Comparison of ENCODE assay signal across 8 cellular contexts in the genomic region with DNA sequence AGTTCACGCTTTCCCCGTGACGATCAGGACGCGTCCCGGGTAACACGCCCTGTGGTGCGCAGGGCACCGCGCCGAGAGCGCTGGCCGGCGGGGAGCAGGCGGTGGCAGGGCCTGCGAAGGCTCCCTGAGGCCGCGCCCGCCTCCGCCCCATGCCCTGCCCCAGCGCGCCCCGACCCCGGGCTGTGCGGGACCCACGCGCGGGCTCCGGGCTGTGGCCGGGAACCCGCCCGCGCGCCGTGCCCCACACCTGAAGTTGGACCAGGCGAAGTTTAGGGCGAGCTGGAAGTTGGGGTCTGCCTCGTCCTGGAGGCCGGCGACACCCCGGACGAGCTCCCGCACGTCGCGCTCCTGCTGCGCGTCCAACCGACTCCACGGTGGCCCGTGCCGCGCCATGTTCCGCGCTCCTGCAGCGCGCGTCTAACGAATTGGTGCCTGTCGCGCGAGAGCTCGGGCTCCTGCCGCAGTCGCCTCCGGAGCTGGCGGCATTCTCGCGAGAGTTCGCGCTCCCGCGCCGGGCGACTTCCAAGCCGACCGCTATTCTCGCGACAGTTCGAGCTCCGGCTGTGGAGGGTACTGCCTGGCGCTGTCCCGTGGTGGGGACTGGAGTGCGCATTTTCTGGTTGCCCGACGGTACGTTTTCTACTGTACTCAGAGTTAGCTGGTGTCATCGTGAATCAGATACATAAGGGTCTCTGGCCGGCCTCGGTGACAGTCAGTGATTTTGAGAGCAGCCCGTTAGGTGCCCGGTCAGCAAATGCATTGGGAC. TPM values are rescaled to one million over a fixed set of nuclear protein-coding genes. Genes with fewer than 3 reads are reported as not detected.
DNase-seq lines count a peak whose midpoint lies in the region; ATAC-seq and FAIRE-seq lines count a peak whose summit lies in the region.

Gene TUBGCP5 (minus strand): TSS at position 419 of the 766 bp plus-strand sequence. CDS start 26 bp downstream, at position 393.

- H3K9me3 ChIP-seq in GM23248 (ENCODE audit: low read depth), result no peaks in the 10 kb centered on the region
- no peaks in the 10 kb centered on the region for H3K9me3 ChIP-seq in Karpas-422 (ENCODE audit: low read length)

- H3K4me2 ChIP-seq in GM23248 (ENCODE audit: unreplicated experiment) (peak within 1 kb of the TSS; percentile 100), Karpas-422 (ENCODE audit: low read depth, low read length, poor library complexity, severe bottlenecking) (peak within 1 kb of the TSS; percentile 95)

- DNase-seq in EH (ENCODE audit: low read depth), result peak; percentile 98
- DNase-seq in GM23248, result peak; percentile 99
- DNase-seq in Karpas-422, result peak; percentile 99
- peak; percentile 91 for DNase-seq in RCC 7860 (ENCODE audit: low spot score)
- peak; percentile 97 to 98 for DNase-seq in activated T-cell treated with anti-CD3 and anti-CD28 coated beads, Interleukin-2, amount 50 U/mL, for 72 hours
- DNase-seq in fibroblast of gingiva (ENCODE audit: low read depth), result peak; percentile 98
- DNase-seq in naive B cell, result peak; percentile 91
- peak; percentile 98 to 99 for DNase-seq in stimulated activated effector memory CD8-positive, alpha-beta T cell treated with anti-CD3 and anti-CD28 coated beads, Interleukin-12 subunit alpha, Interleukin-12 subunit beta, amount 100 ng/mL, for 72 hours (ENCODE audit: low spot score in 2 of 2)

- H3K36me3 Mint-ChIP-seq in activated T-cell treated with anti-CD3 and anti-CD28 coated beads, Interleukin-2, amount 50 U/mL, for 72 hours (ENCODE audit: insufficient read depth in 2 of 2), result peaks cover 2 to 5% of the 10 kb centered on the region in 2 donors
- peaks cover 0 to under 1% of the 10 kb centered on the region in 2 donors for H3K36me3 Mint-ChIP-seq in naive B cell
- H3K36me3 Mint-ChIP-seq in stimulated activated effector memory CD8-positive, alpha-beta T cell treated with anti-CD3 and anti-CD28 coated beads, Interleukin-12 subunit alpha, Interleukin-12 subunit beta, amount 100 ng/mL, for 72 hours, result peaks cover 34% of the 10 kb centered on the region

- H4K20me1 ChIP-seq in GM23248 (ENCODE audit: insufficient read depth) (no peaks in the 10 kb centered on the region), Karpas-422 (ENCODE audit: insufficient read depth, low read depth, low read length) (no peaks in the 10 kb centered on the region)

- peaks cover 8% of the 10 kb centered on the region; the same call in 1 of the 2 replicates for H3K36me3 ChIP-seq in GM23248 (ENCODE audit: low read depth)
- H3K36me3 ChIP-seq in Karpas-422 (ENCODE audit: insufficient read depth, low read length), result peaks cover 15% of the 10 kb centered on the region; the same call in 1 of the 2 replicates

- H3K27ac Mint-ChIP-seq in activated T-cell treated with anti-CD3 and anti-CD28 coated beads, Interleukin-2, amount 50 U/mL, for 72 hours, result peak within 1 kb of the TSS; percentile 67
- peak within 1 kb of the TSS in 5 of 6 donors; percentile 79 to 95 (median 81) for H3K27ac Mint-ChIP-seq in naive B cell
- peak within 1 kb of the TSS; percentile 90 for H3K27ac Mint-ChIP-seq in stimulated activated effector memory CD8-positive, alpha-beta T cell treated with anti-CD3 and anti-CD28 coated beads, Interleukin-12 subunit alpha, Interleukin-12 subunit beta, amount 100 ng/mL, for 72 hours

- H3K9me2 ChIP-seq in GM23248 (ENCODE audit: insufficient read depth), result no peaks in the 10 kb centered on the region
- no peaks in the 10 kb centered on the region for H3K9me2 ChIP-seq in Karpas-422 (replicated peaks; ENCODE audit: insufficient read depth, low read length)

- in situ Hi-C loops in GM23248 (cut with MboI), result no loop called here

- peaks cover 7% of the 10 kb centered on the region for H3K4me1 ChIP-seq in GM23248 (ENCODE audit: insufficient read depth)
- H3K4me1 ChIP-seq in Karpas-422 (ENCODE audit: low read length), result peaks cover 26% of the 10 kb centered on the region

- no peaks in the 10 kb centered on the region for H3K27me3 ChIP-seq in GM23248 (replicated peaks; ENCODE audit: insufficient read depth)
- no peaks in the 10 kb centered on the region for H3K27me3 ChIP-seq in Karpas-422 (ENCODE audit: low read length)

- peak; percentile 96 to 97 for ATAC-seq in activated T-cell treated with anti-CD3 and anti-CD28 coated beads, Interleukin-2, amount 50 U/mL, for 72 hours (replicated peaks in 1 of 2)
- ATAC-seq in naive B cell (ENCODE audit: low read depth in 2 of 2), result peak; percentile 93 to 94
- peak; percentile 95 for ATAC-seq in stimulated activated effector memory CD8-positive, alpha-beta T cell treated with anti-CD3 and anti-CD28 coated beads, Interleukin-12 subunit alpha, Interleukin-12 subunit beta, amount 100 ng/mL, for 72 hours

- H2AFZ ChIP-seq in GM23248, result peak within 1 kb of the TSS; percentile 100
- peak within 1 kb of the TSS; percentile 93; the same call in 1 of the 2 replicates for H2AFZ ChIP-seq in Karpas-422 (ENCODE audit: low read length)

- WGBS in GM23248 (ENCODE audit: low coverage in 1 of 2, low lambda C conversion rate in 2 of 2, missing lambda C conversion rate in 2 of 2), 2 experiments, result 1 to 2% methylated on average over 71 to 74 of the region's 92 CpGs

- H3K4me1 Mint-ChIP-seq in activated T-cell treated with anti-CD3 and anti-CD28 coated beads, Interleukin-2, amount 50 U/mL, for 72 hours (ENCODE audit: low read depth), result peaks cover 33% of the 10 kb centered on the region
- H3K4me1 Mint-ChIP-seq in naive B cell, result peaks cover 9 to 20% (median 16%) of the 10 kb centered on the region in 3 donors
- H3K4me1 Mint-ChIP-seq in stimulated activated effector memory CD8-positive, alpha-beta T cell treated with anti-CD3 and anti-CD28 coated beads, Interleukin-12 subunit alpha, Interleukin-12 subunit beta, amount 100 ng/mL, for 72 hours, result peaks cover 20% of the 10 kb centered on the region

- H3K4me3 ChIP-seq in GM23248 (peak within 1 kb of the TSS; percentile 77), Karpas-422 (ENCODE audit: low read length) (peak within 1 kb of the TSS; percentile 86)

- H3K9me3 Mint-ChIP-seq in activated T-cell treated with anti-CD3 and anti-CD28 coated beads, Interleukin-2, amount 50 U/mL, for 72 hours, result no peaks in the 10 kb centered on the region
- no peaks in the 10 kb centered on the region for H3K9me3 Mint-ChIP-seq in naive B cell
- H3K9me3 Mint-ChIP-seq in stimulated activated effector memory CD8-positive, alpha-beta T cell treated with anti-CD3 and anti-CD28 coated beads, Interleukin-12 subunit alpha, Interleukin-12 subunit beta, amount 100 ng/mL, for 72 hours, result no peaks in the 10 kb centered on the region

- H3F3A ChIP-seq in GM23248 (ENCODE audit: insufficient read depth), result peaks cover 9% of the 10 kb centered on the region; the same call in 1 of the 2 replicates

- no peaks in the 10 kb centered on the region for H3K27me3 Mint-ChIP-seq in activated T-cell treated with anti-CD3 and anti-CD28 coated beads, Interleukin-2, amount 50 U/mL, for 72 hours (ENCODE audit: low read depth)
- H3K27me3 Mint-ChIP-seq in naive B cell, result no peaks in the 10 kb centered on the region

- H3K79me2 ChIP-seq in GM23248 (ENCODE audit: insufficient read depth) (peaks cover 31% of the 10 kb centered on the region), Karpas-422 (ENCODE audit: low read length) (peaks cover 30% of the 10 kb centered on the region)

- H3K27ac ChIP-seq in GM23248 (peak within 1 kb of the TSS; percentile 74), Karpas-422 (ENCODE audit: low read length) (peak within 1 kb of the TSS; percentile 48)

- FAIRE-seq in RCC 7860 (lab: Jason Lieb, UNC), result no peak

- peak within 1 kb of the TSS; percentile 94 to 95 for H3K4me3 Mint-ChIP-seq in activated T-cell treated with anti-CD3 and anti-CD28 coated beads, Interleukin-2, amount 50 U/mL, for 72 hours
- H3K4me3 Mint-ChIP-seq in naive B cell, result peak within 1 kb of the TSS; percentile 90 to 98 (median 95)
- peak within 1 kb of the TSS; percentile 86 for H3K4me3 Mint-ChIP-seq in stimulated activated effector memory CD8-positive, alpha-beta T cell treated with anti-CD3 and anti-CD28 coated beads, Interleukin-12 subunit alpha, Interleukin-12 subunit beta, amount 100 ng/mL, for 72 hours

- H3K9ac ChIP-seq in GM23248, result peak within 1 kb of the TSS; percentile 87
- peak within 1 kb of the TSS; percentile 88 for H3K9ac ChIP-seq in Karpas-422 (ENCODE audit: low read length)

RNA-seq across cellular contexts. Expression of gene TUBGCP5, which starts in this region (rescaled TPM):
- 16.2 and 17.5 TPM in 2 replicates for total RNA-seq in GM23248 (2014; rRNA removed; shearing (Covaris generic))
- polyA plus RNA-seq in GM23248 (2016; fragmentation: Nextera tagmentation; extraction: Ambion mirVana), result 13.6 and 14.6 TPM in 2 replicates
- 15.3 and 17.9 TPM in 2 replicates for total RNA-seq in Karpas-422 (2014; rRNA removed; shearing (Covaris generic); ENCODE audit: low replicate concordance)
- 10 to 100 TPM; 10.3 to 12.6 TPM for total RNA-seq in activated T-cell treated with anti-CD3 and anti-CD28 coated beads, Interleukin-2, amount 50 U/mL, for 72 hours
- 1 to 10 TPM; 2.9 to 6.6 (median 4.2) TPM for polyA plus RNA-seq in naive B cell (ENCODE audit: low read depth in 6 of 6)

Comparison
In these comparisons a context has a peak if more than half of its experiments do, and no peak if none do; other contexts are left out.
1. Peak in every context shown above with its lines: DNase-seq, ATAC-seq, H3K4me3 ChIP-seq and H3K27ac ChIP-seq.